ENCODE assay signal across 8 cellular contexts in the genomic region with DNA sequence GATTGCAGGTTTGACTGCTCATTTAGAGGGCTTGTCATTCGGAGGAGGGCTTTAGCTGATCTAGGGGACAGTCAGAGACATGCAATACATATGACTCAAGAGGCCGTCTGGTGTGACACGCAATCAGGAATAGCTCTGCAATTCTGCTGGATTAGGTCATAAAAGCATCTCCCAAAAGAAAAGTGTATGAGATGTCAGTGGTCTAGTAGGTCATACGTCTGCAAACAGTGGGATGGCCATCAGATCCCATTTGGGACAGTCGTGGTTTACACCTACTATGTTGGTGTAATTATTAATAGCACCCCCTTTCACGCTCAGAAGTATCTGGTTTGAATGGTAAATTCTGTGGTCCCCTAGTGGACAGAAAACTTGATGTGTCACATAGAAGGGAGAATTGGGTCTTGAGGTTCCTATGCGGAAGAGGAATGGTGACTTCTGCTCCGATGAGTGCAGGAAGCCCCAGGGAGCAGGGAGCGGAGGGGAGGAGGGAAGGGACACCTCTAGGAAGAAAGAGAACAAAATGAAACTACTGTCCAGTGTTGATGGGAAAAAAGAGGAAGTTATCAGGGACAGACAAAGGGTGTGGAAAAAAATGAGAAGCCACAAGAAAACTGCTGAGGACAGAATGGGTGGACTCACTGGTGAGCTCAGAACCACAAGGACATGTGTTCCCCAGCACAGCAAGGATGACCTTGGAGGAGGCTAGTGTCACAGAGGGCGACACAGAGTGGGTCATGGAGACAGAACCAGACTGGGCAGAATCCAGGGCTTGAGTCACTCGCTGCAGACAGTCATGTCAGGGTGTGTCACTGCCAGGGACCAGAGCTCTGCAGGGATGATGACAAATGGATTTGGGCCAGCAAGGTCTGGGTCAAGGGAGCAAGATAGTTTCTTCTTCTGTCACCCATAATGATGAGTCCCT.
DNase-seq lines count a peak whose midpoint lies in the region; ATAC-seq lines count a peak whose summit lies in the region.

No MANE protein-coding gene starts in this region.

- no peaks in the 10 kb centered on the region for H3K27me3 ChIP-seq in adipocyte (replicated peaks; ENCODE audit: control insufficient read depth, insufficient read depth, low read length)

- peak overlapping the region; percentile 34 for H3K4me3 ChIP-seq in adipocyte (ENCODE audit: low read length)

- no peak overlapping the region for H3K9ac ChIP-seq in adipocyte (ENCODE audit: low read length)

- ATAC-seq in GM18861 (IDR thresholded peaks at IDR 0.05; ENCODE audit: unreplicated experiment) (peak; percentile 37), HG03432 (IDR thresholded peaks at IDR 0.05; ENCODE audit: unreplicated experiment) (peak; percentile 41)

- H3K36me3 ChIP-seq in adipocyte (ENCODE audit: control insufficient read depth, insufficient read depth, low read length, severe bottlenecking): no peaks in the 10 kb centered on the region

- DNase-seq in AML-193 (lab: John Stamatoyannopoulos, UW): peak; percentile 87 to 94
- DNase-seq in adipocyte (ENCODE audit: low read depth): peak; percentile 35
- peak; percentile 78 for DNase-seq in medulla oblongata (ENCODE audit: extremely low spot score)
- DNase-seq in NCI-H2196 treated with DMSO at 0.1 percent for 48 hours (lab: John Stamatoyannopoulos, UW; ENCODE audit: unreplicated experiment): no peak
- no peak for DNase-seq in NCI-H2171 treated with DMSO at 0.1 percent for 48 hours (lab: John Stamatoyannopoulos, UW)
- no peak for DNase-seq in stimulated activated naive CD4-positive, alpha-beta T cell (lab: John Stamatoyannopoulos, UW)

- H3K4me1 ChIP-seq in adipocyte (ENCODE audit: control insufficient read depth, insufficient read depth, low read length): peaks cover 35% of the 10 kb centered on the region

- H3K9me3 ChIP-seq in adipocyte (ENCODE audit: control insufficient read depth, low read length): peaks cover 3% of the 10 kb centered on the region

Comparison
In these comparisons a context has a peak if more than half of its experiments do, and no peak if none do; other contexts are left out.
1. DNase-seq: peak in AML-193 (2 of 2), adipocyte (single experiment) and medulla oblongata (single experiment); none in NCI-H2196 treated with DMSO at 0.1 percent for 48 hours (single experiment), NCI-H2171 treated with DMSO at 0.1 percent for 48 hours (single experiment) and stimulated activated naive CD4-positive, alpha-beta T cell (0 of 6).